18 cellular contexts compared by ENCODE assay signal in genomic region chr6:159056432-159056831, GRCh38. TPM values are rescaled to one million over a fixed set of nuclear protein-coding genes. Genes with fewer than 3 reads are reported as not detected.
DNase-seq lines count a peak whose midpoint lies in the region; ATAC-seq, FAIRE-seq and TF ChIP-seq lines count a peak whose summit lies in the region.
"Had no signal": no experiment of that assay in that cellular context is flagged by ENCODE, and none has a peak within 500 bp of the region (broad histone marks: within the 10 kb centered on the region; RNA-seq: fewer than 3 reads in every experiment).

No MANE protein-coding gene starts in this region.

- TF ChIP-seq EP300 in HepG2 (IDR thresholded peaks at IDR 0.05; ENCODE audit: low read depth in 2 of 2, low read length in 2 of 2) = no peak
- TF ChIP-seq EP300 in HepG2 (CRISPR knock-in tag; IDR thresholded peaks at IDR 0.05; ENCODE audit: borderline replicate concordance) = no peak

- H4K20me1 ChIP-seq in HepG2 (ENCODE audit: insufficient read depth, low read length) = no peaks in the 10 kb centered on the region

- no peak overlapping the region for H3K4me3 ChIP-seq in HEK293 (ENCODE audit: low read depth, low read length)
- H3K4me3 ChIP-seq in HepG2 (replicated peaks in 1 of 3; ENCODE audit: insufficient read depth in 1 of 3, low read depth in 2 of 3, low read length in 3 of 3) = no peak overlapping the region
- H3K4me3 ChIP-seq: pancreas had no signal

- H3K36me3 Mint-ChIP-seq in T-helper 2 cell treated with Interferon-gamma antibody and Interleukin-4, amounts not matched to agents 5 μg/mL and 100 μg/mL, for 36 hours (ENCODE audit: low read depth) = peaks cover 3% of the 10 kb centered on the region
- H3K36me3 Mint-ChIP-seq in activated T-helper 2 cell treated with anti-CD3 and anti-CD28 coated beads, Interferon-gamma antibody, Interleukin-2, Interleukin-4, amounts not matched to agents 10 μg/mL and 5 μg/mL and 100 μg/mL, durations not matched to agents 14 hours and 24 hours and 36 hours (ENCODE audit: low read depth) = no peaks in the 10 kb centered on the region
- no peaks in the 10 kb centered on the region for H3K36me3 Mint-ChIP-seq in nephron (ENCODE audit: low read depth)

- H3K36me3 ChIP-seq in HEK293 (ENCODE audit: control insufficient read depth in 2 of 2, insufficient read depth in 1 of 2, low read length in 2 of 2) (no peaks in the 10 kb centered on the region), HepG2 (replicated peaks in 1 of 2; ENCODE audit: control insufficient read depth in 1 of 2, insufficient read depth in 2 of 2, low read length in 2 of 2) (no peaks in the 10 kb centered on the region)
- H3K36me3 ChIP-seq: pancreas had no signal

- TF ChIP-seq POLR2A in HepG2 (IDR thresholded peaks at IDR 0.05; ENCODE audit: insufficient read depth in 1 of 2, low read depth in 2 of 2, low read length in 2 of 2) = no peak

- no peak overlapping the region for H3K4me2 ChIP-seq in HepG2 (ENCODE audit: low read depth, low read length)

- in situ Hi-C loops in HepG2 (cut with HindIII; ENCODE audit: extremely low pct_ligation_motif_present, low pct_unique_long_range_greater_than_20kb) = no loop called here

- H2AFZ ChIP-seq in HepG2 (ENCODE audit: low read length) = no peak overlapping the region

- TF ChIP-seq CTCF in HEK293 (tag by site-specific recombination; IDR thresholded peaks at IDR 0.05) (no peak), nephron (IDR thresholded peaks at IDR 0.05; ENCODE audit: unreplicated experiment in 3 of 3) (no peak), HepG2 (CRISPR knock-in tag; IDR thresholded peaks at IDR 0.05) (no peak)

- H3K27me3 ChIP-seq in HepG2 (ENCODE audit: control insufficient read depth in 1 of 2, insufficient read depth in 2 of 2, low read length in 2 of 2) = peaks cover 10 to 73% of the 10 kb centered on the region in 2 experiments; a peak in 4 of 5 replicates
- H3K27me3 ChIP-seq: pancreas had no signal

- ATAC-seq in HepG2 = no peak
- ATAC-seq: PC-3 had no signal

- H3K9ac ChIP-seq in HepG2 (ENCODE audit: insufficient read depth, low read depth, low read length) = no peak overlapping the region

- H3K4me1 ChIP-seq in HEK293 (ENCODE audit: control insufficient read depth, insufficient read depth, low read length) = no peaks in the 10 kb centered on the region
- H3K4me1 ChIP-seq in HepG2 (ENCODE audit: insufficient read depth, low read length) = no peaks in the 10 kb centered on the region
- H3K4me1 ChIP-seq: pancreas had no signal

- no TSS peak for BruUV-seq in HepG2 (replicated peaks; lab: Mats Ljungman, UMichigan)

- no peak for FAIRE-seq in HepG2 (lab: Jason Lieb, UNC)
- FAIRE-seq: frontal cortex, pancreas, small intestine had no signal

- H3K27ac ChIP-seq in HEK293 (ENCODE audit: extremely low read depth, low read depth, low read length) (no peak overlapping the region), HepG2 (ENCODE audit: extremely low read length, insufficient read depth, low read length) (no peak overlapping the region)
- H3K27ac ChIP-seq: pancreas had no signal

- peaks cover 2% of the 10 kb centered on the region for H3K9me3 Mint-ChIP-seq in T-helper 2 cell treated with Interferon-gamma antibody and Interleukin-4, amounts not matched to agents 5 μg/mL and 100 μg/mL, for 36 hours
- H3K9me3 Mint-ChIP-seq in activated T-helper 2 cell treated with anti-CD3 and anti-CD28 coated beads, Interferon-gamma antibody, Interleukin-2, Interleukin-4, amounts not matched to agents 10 μg/mL and 5 μg/mL and 100 μg/mL, durations not matched to agents 14 hours and 24 hours and 36 hours = no peaks in the 10 kb centered on the region
- H3K9me3 Mint-ChIP-seq in nephron = no peaks in the 10 kb centered on the region

- WGBS in HepG2 (ENCODE audit: low lambda C conversion rate) = 0% methylated on average over 2 of the region's 2 CpGs

- H3K9me3 ChIP-seq in HEK293 (ENCODE audit: control insufficient read depth, insufficient read depth, low read depth, low read length) (no peaks in the 10 kb centered on the region), HepG2 (ENCODE audit: low read length) (no peaks in the 10 kb centered on the region)
- H3K9me3 ChIP-seq: pancreas had no signal

- H3K27ac Mint-ChIP-seq in T-helper 2 cell treated with Interferon-gamma antibody and Interleukin-4, amounts not matched to agents 5 μg/mL and 100 μg/mL, for 36 hours = peak overlapping the region; percentile 65
- peak overlapping the region; percentile 58 for H3K27ac Mint-ChIP-seq in activated T-helper 2 cell treated with anti-CD3 and anti-CD28 coated beads, Interferon-gamma antibody, Interleukin-2, Interleukin-4, amounts not matched to agents 10 μg/mL and 5 μg/mL and 100 μg/mL, durations not matched to agents 14 hours and 24 hours and 36 hours
- H3K27ac Mint-ChIP-seq in nephron = peak overlapping the region; percentile 63 to 84 (median 67)

- peak overlapping the region; percentile 66 for H3K4me3 Mint-ChIP-seq in T-helper 2 cell treated with Interferon-gamma antibody and Interleukin-4, amounts not matched to agents 5 μg/mL and 100 μg/mL, for 36 hours
- peak overlapping the region; percentile 39 for H3K4me3 Mint-ChIP-seq in activated T-helper 2 cell treated with anti-CD3 and anti-CD28 coated beads, Interferon-gamma antibody, Interleukin-2, Interleukin-4, amounts not matched to agents 10 μg/mL and 5 μg/mL and 100 μg/mL, durations not matched to agents 14 hours and 24 hours and 36 hours (ENCODE audit: low read depth)
- no peak overlapping the region for H3K4me3 Mint-ChIP-seq in nephron

- intact Hi-C loops in activated T-helper 2 cell treated with anti-CD3 and anti-CD28 coated beads, Interferon-gamma antibody, Interleukin-2, Interleukin-4, amounts not matched to agents 10 μg/mL and 5 μg/mL and 100 μg/mL, durations not matched to agents 14 hours and 24 hours and 36 hours (cut with micrococcal nuclease) = no loop called here
- intact Hi-C loops in HepG2 (cut with micrococcal nuclease; ENCODE audit: unreplicated experiment) = no loop called here

- POLR2A ChIA-PET in HEK293 (lab: Yijun Ruan, JAX) (no interaction called here), HepG2 (lab: Yijun Ruan, JAX) (no interaction called here)

- no peaks in the 10 kb centered on the region for H3K79me2 ChIP-seq in HepG2 (ENCODE audit: insufficient read depth, low read length)

- CTCF ChIA-PET in HEK293 (lab: Yijun Ruan, JAX) = interaction anchor here (1.6 to 2.1 kb wide), 3 partner anchors 12 to 47 kb away, joined by 4 to 7 read pairs (median 7); partner anchors contain the start of gene TAGAP
- CTCF ChIA-PET in HepG2 (lab: Yijun Ruan, JAX; ENCODE audit: low intra/inter-chr PET ratio, low total read pairs) = no interaction called here

- no peak for DNase-seq in T-helper 2 cell treated with Interferon-gamma antibody and Interleukin-4, amounts not matched to agents 5 μg/mL and 100 μg/mL, for 36 hours (ENCODE audit: low spot score)
- DNase-seq in T-helper 2 cell (no peak), occipital lobe (lab: John Stamatoyannopoulos, UW) (no peak), HepG2 (ENCODE audit: low spot score) (no peak)
- DNase-seq in activated T-helper 2 cell treated with anti-CD3 and anti-CD28 coated beads, Interferon-gamma antibody, Interleukin-2, Interleukin-4, amounts not matched to agents 10 μg/mL and 5 μg/mL and 100 μg/mL, durations not matched to agents 14 hours and 24 hours and 36 hours (ENCODE audit: low spot score) = no peak
- no peak for DNase-seq in activated CD4-positive, CD25-positive, alpha-beta regulatory T cell (lab: John Stamatoyannopoulos, UW)
- DNase-seq: ACHN; activated CD4-positive, alpha-beta T cell treated with anti-CD3 and anti-CD28 coated beads for 1 hour; HCEC 1CT; mesendoderm; NCI-H2227 treated with DMSO at 0.1 percent for 48 hours; pancreas; PC-3; small intestine had no signal

- H3K4me1 Mint-ChIP-seq in T-helper 2 cell treated with Interferon-gamma antibody and Interleukin-4, amounts not matched to agents 5 μg/mL and 100 μg/mL, for 36 hours (ENCODE audit: low read depth) = peaks cover 44% of the 10 kb centered on the region
- peaks cover 57% of the 10 kb centered on the region for H3K4me1 Mint-ChIP-seq in activated T-helper 2 cell treated with anti-CD3 and anti-CD28 coated beads, Interferon-gamma antibody, Interleukin-2, Interleukin-4, amounts not matched to agents 10 μg/mL and 5 μg/mL and 100 μg/mL, durations not matched to agents 14 hours and 24 hours and 36 hours (ENCODE audit: low read depth)
- H3K4me1 Mint-ChIP-seq in nephron = peaks cover 10% of the 10 kb centered on the region

- peaks cover 2% of the 10 kb centered on the region for H3K27me3 Mint-ChIP-seq in T-helper 2 cell treated with Interferon-gamma antibody and Interleukin-4, amounts not matched to agents 5 μg/mL and 100 μg/mL, for 36 hours (ENCODE audit: low read depth)
- no peaks in the 10 kb centered on the region for H3K27me3 Mint-ChIP-seq in activated T-helper 2 cell treated with anti-CD3 and anti-CD28 coated beads, Interferon-gamma antibody, Interleukin-2, Interleukin-4, amounts not matched to agents 10 μg/mL and 5 μg/mL and 100 μg/mL, durations not matched to agents 14 hours and 24 hours and 36 hours (ENCODE audit: low read depth)
- peaks cover 11% of the 10 kb centered on the region for H3K27me3 Mint-ChIP-seq in nephron (ENCODE audit: low read depth)

- no peak for TF ChIP-seq RAD21 in HepG2 (CRISPR knock-in tag; IDR thresholded peaks at IDR 0.05)

RNA-seq across cellular contexts. Expression of gene TAGAP, which starts 11.6 kb away (rescaled TPM):
- 34.3 and 38.1 TPM in 2 replicates for total RNA-seq in activated T-helper 2 cell treated with anti-CD3 and anti-CD28 coated beads, Interferon-gamma antibody, Interleukin-2, Interleukin-4, amounts not matched to agents 10 μg/mL and 5 μg/mL and 100 μg/mL, durations not matched to agents 14 hours and 24 hours and 36 hours
- 1.4 TPM for total RNA-seq in occipital lobe
- total RNA-seq in HepG2 (2016; rRNA removed; fragmentation: Illumina TruSeq; extraction: Trizol) = not detected in 2 replicates
- total RNA-seq in HepG2 (2016; cell fraction: cytosol; rRNA removed; fragmentation: Illumina TruSeq; extraction: Trizol; ENCODE audit: low read depth) = not detected in 2 replicates
- total RNA-seq in HepG2 (2016; cell fraction: insoluble cytoplasmic fraction; rRNA removed; fragmentation: Illumina TruSeq; extraction: Trizol) = not detected in 2 replicates
- not detected in 2 replicates for total RNA-seq in HepG2 (2016; cell fraction: membrane; rRNA removed; fragmentation: Illumina TruSeq; extraction: Trizol)
- total RNA-seq in HepG2 (2016; cell fraction: nucleus; rRNA removed; fragmentation: Illumina TruSeq; extraction: Trizol) = not detected in 2 replicates
- not detected in 2 replicates for polyA plus RNA-seq in HepG2 (2011; rRNA removed)
- polyA plus RNA-seq in HepG2 (2011; cell fraction: cytosol; rRNA removed) = not detected in 2 replicates
- not detected in 2 replicates for polyA plus RNA-seq in HepG2 (2011; cell fraction: nucleus; rRNA removed)
- not detected in 2 replicates for polyA plus RNA-seq in HepG2 (2012)
- polyA plus RNA-seq in HepG2 (2016; cell fraction: cytosol; fragmentation: Illumina TruSeq; extraction: Trizol; ENCODE audit: low read depth) = not detected in 2 replicates
- polyA plus RNA-seq in HepG2 (2016; cell fraction: insoluble cytoplasmic fraction; fragmentation: Illumina TruSeq; extraction: Trizol; ENCODE audit: low read depth) = not detected in 2 replicates
- polyA plus RNA-seq in HepG2 (2016; cell fraction: membrane; fragmentation: Illumina TruSeq; extraction: Trizol; ENCODE audit: low read depth) = not detected in 2 replicates
- polyA plus RNA-seq in HepG2 (2016; cell fraction: nucleus; fragmentation: Illumina TruSeq; extraction: Trizol; ENCODE audit: insufficient read depth, low read depth) = not detected in 2 replicates
- polyA minus RNA-seq in HepG2 (2011; rRNA and poly(A)+ RNA removed; ENCODE audit: low replicate concordance) = not detected in 2 replicates
- polyA minus RNA-seq in HepG2 (2011; cell fraction: cytosol; rRNA and poly(A)+ RNA removed) = not detected in 2 replicates
- not detected in 2 replicates for polyA minus RNA-seq in HepG2 (2011; cell fraction: nucleus; rRNA and poly(A)+ RNA removed)
- total RNA-seq: MCF 10A, PC-3 had no signal

RNA-seq across cellular contexts. Expression of gene RSPH3, which starts 56.4 kb away (rescaled TPM):
- 4.9 and 5.1 TPM in 2 replicates for total RNA-seq in activated T-helper 2 cell treated with anti-CD3 and anti-CD28 coated beads, Interferon-gamma antibody, Interleukin-2, Interleukin-4, amounts not matched to agents 10 μg/mL and 5 μg/mL and 100 μg/mL, durations not matched to agents 14 hours and 24 hours and 36 hours
- total RNA-seq in occipital lobe (7.5 TPM), HepG2 (2016; rRNA removed; fragmentation: Illumina TruSeq; extraction: Trizol) (3.5 and 4.4 TPM in 2 replicates)
- total RNA-seq in HepG2 (2016; cell fraction: cytosol; rRNA removed; fragmentation: Illumina TruSeq; extraction: Trizol; ENCODE audit: low read depth) = 1.0 and 1.6 TPM in 2 replicates
- 3.3 and 3.7 TPM in 2 replicates for total RNA-seq in HepG2 (2016; cell fraction: insoluble cytoplasmic fraction; rRNA removed; fragmentation: Illumina TruSeq; extraction: Trizol)
- 1.7 and 1.8 TPM in 2 replicates for total RNA-seq in HepG2 (2016; cell fraction: membrane; rRNA removed; fragmentation: Illumina TruSeq; extraction: Trizol)
- 2.4 and 3.2 TPM in 2 replicates for total RNA-seq in HepG2 (2016; cell fraction: nucleus; rRNA removed; fragmentation: Illumina TruSeq; extraction: Trizol)
- polyA plus RNA-seq in HepG2 (2011; rRNA removed) = 1.3 and 1.4 TPM in 2 replicates
- 0.91 and 1.00 TPM in 2 replicates for polyA plus RNA-seq in HepG2 (2011; cell fraction: cytosol; rRNA removed)
- polyA plus RNA-seq in HepG2 (2011; cell fraction: nucleus; rRNA removed) = 2.0 and 2.5 TPM in 2 replicates
- 2.3 and 2.5 TPM in 2 replicates for polyA plus RNA-seq in HepG2 (2012)
- 1.3 and 1.4 TPM in 2 replicates for polyA plus RNA-seq in HepG2 (2016; cell fraction: cytosol; fragmentation: Illumina TruSeq; extraction: Trizol; ENCODE audit: low read depth)
- polyA plus RNA-seq in HepG2 (2016; cell fraction: insoluble cytoplasmic fraction; fragmentation: Illumina TruSeq; extraction: Trizol; ENCODE audit: low read depth) = 3.6 and 4.2 TPM in 2 replicates
- 1.8 and 1.9 TPM in 2 replicates for polyA plus RNA-seq in HepG2 (2016; cell fraction: membrane; fragmentation: Illumina TruSeq; extraction: Trizol; ENCODE audit: low read depth)
- 3.4 and 3.6 TPM in 2 replicates for polyA plus RNA-seq in HepG2 (2016; cell fraction: nucleus; fragmentation: Illumina TruSeq; extraction: Trizol; ENCODE audit: insufficient read depth, low read depth)
- 2.0 and 3.5 TPM in 2 replicates for polyA minus RNA-seq in HepG2 (2011; rRNA and poly(A)+ RNA removed; ENCODE audit: low replicate concordance)
- polyA minus RNA-seq in HepG2 (2011; cell fraction: cytosol; rRNA and poly(A)+ RNA removed) = 3.0 and 3.6 TPM in 2 replicates
- polyA minus RNA-seq in HepG2 (2011; cell fraction: nucleus; rRNA and poly(A)+ RNA removed) = 3.2 and 3.9 TPM in 2 replicates

Comparison
In these comparisons a context has a peak if more than half of its experiments do, and no peak if none do; other contexts are left out.
1. H3K4me3 Mint-ChIP-seq: peak in T-helper 2 cell treated with Interferon-gamma antibody and Interleukin-4, amounts not matched to agents 5 μg/mL and 100 μg/mL, for 36 hours (single experiment) and activated T-helper 2 cell treated with anti-CD3 and anti-CD28 coated beads, Interferon-gamma antibody, Interleukin-2, Interleukin-4, amounts not matched to agents 10 μg/mL and 5 μg/mL and 100 μg/mL, durations not matched to agents 14 hours and 24 hours and 36 hours (single experiment); none in nephron (0 of 3).
2. RNA of gene TAGAP, which starts 11.6 kb away (total RNA-seq): 34.3 to 38.1 TPM in activated T-helper 2 cell treated with anti-CD3 and anti-CD28 coated beads, Interferon-gamma antibody, Interleukin-2, Interleukin-4, amounts not matched to agents 10 μg/mL and 5 μg/mL and 100 μg/mL, durations not matched to agents 14 hours and 24 hours and 36 hours; 1.4 TPM in occipital lobe (single experiment) and not detected in HepG2; every median in the first group is over 10 times any median in the second.
3. Peak in every context shown above with its lines, with median percentiles within 50 percentile points of each other: H3K27ac Mint-ChIP-seq.